In genomic region chr10:132355297-132355696, GRCh38 we compare ENCODE assay signal across 17 cellular contexts. TPM values are rescaled to one million over a fixed set of nuclear protein-coding genes. Genes with fewer than 3 reads are reported as not detected.
A peak's percentile ranks its signal among the peaks of the same experiment; 100 is the strongest.
DNase-seq lines count a peak whose midpoint lies in the region; ATAC-seq and TF ChIP-seq lines count a peak whose summit lies in the region.
"Had no signal": no experiment of that assay in that cellular context is flagged by ENCODE, and none has a peak within 500 bp of the region (broad histone marks: within the 10 kb centered on the region; RNA-seq: fewer than 3 reads in every experiment).

No MANE protein-coding gene starts in this region.

- H2AK5ac ChIP-seq in H9 (ENCODE audit: insufficient read length, low read length) (no peak overlapping the region), neuronal stem cell (ENCODE audit: low read depth, low read length) (peak overlapping the region; percentile 56)

- H3K4me3 ChIP-seq in neuronal stem cell (ENCODE audit: low read length in 2 of 2) (no peak overlapping the region), SJCRH30 (no peak overlapping the region), brain microvascular endothelial cell (ENCODE audit: low read depth, low read length) (no peak overlapping the region)

- DNase-seq in H9 (no peak), chondrocyte (ENCODE audit: low spot score) (peak; percentile 90), neuronal stem cell (ENCODE audit: low spot score) (no peak), SJCRH30 (no peak), brain microvascular endothelial cell (no peak)
- no peak for DNase-seq in stimulated activated naive B cell treated with anti-CD40 and anti-IgM and Interleukin-4, amounts not matched to agents 10 μg/mL and 1 μg/mL and 100 μg/mL, for 72 hours
- DNase-seq: C1 segment of cervical spinal cord; CD4-positive, alpha-beta memory T cell; COR-L47; DND-41; GDM1; HCEC 1CT; HFFc6 had no signal

- in situ Hi-C loops in brain microvascular endothelial cell (cut with HindIII; ENCODE audit: low pct_ligation_motif_present, low sequenced_read_pairs) = no loop called here

- H2BK20ac ChIP-seq in H9 (ENCODE audit: low read depth, low read length, poor library complexity, severe bottlenecking) = no peak overlapping the region

- H4K8ac ChIP-seq in H9 (replicated peaks; ENCODE audit: insufficient read length, low read depth, low read length) = no peak overlapping the region
- H4K8ac ChIP-seq in neuronal stem cell (ENCODE audit: low read depth, low read length) = no peak overlapping the region

- peaks cover 0 to 35% of the 10 kb centered on the region in 2 donors for H3K36me3 ChIP-seq in neuronal stem cell (replicated peaks in 1 of 2; ENCODE audit: control insufficient read depth in 2 of 2, insufficient read depth in 2 of 2, low read length in 2 of 2)
- no peaks in the 10 kb centered on the region for H3K36me3 ChIP-seq in SJCRH30
- no peaks in the 10 kb centered on the region for H3K36me3 ChIP-seq in brain microvascular endothelial cell (replicated peaks)

- no peaks in the 10 kb centered on the region for H3K23me2 ChIP-seq in H9 (ENCODE audit: insufficient read length, low read depth, low read length, poor library complexity, severe bottlenecking)

- H3K4me1 Mint-ChIP-seq in H9 (peaks cover 2 to 6% of the 10 kb centered on the region in 2 experiments; a peak in 2 of 4 replicates), chondrocyte (ENCODE audit: low read depth) (no peaks in the 10 kb centered on the region)
- peaks cover 5 to 9% of the 10 kb centered on the region in 2 donors for H3K4me1 Mint-ChIP-seq in stimulated activated naive B cell treated with anti-CD40 and anti-IgM and Interleukin-4, amounts not matched to agents 10 μg/mL and 1 μg/mL and 100 μg/mL, for 72 hours

- no CpG with 5 or more reads among the region's 17 CpGs for WGBS in H9 (ENCODE audit: extremely low coverage, insufficient read length, low lambda C conversion rate)
- no CpG with 5 or more reads among the region's 17 CpGs for WGBS in neuronal stem cell (ENCODE audit: extremely low coverage in 2 of 2, insufficient read length in 2 of 2, insufficient replicate concordance in 1 of 2), 2 donors

- H3K79me1 ChIP-seq in H9 (ENCODE audit: insufficient read depth, low read depth, low read length, poor library complexity, severe bottlenecking) (no peaks in the 10 kb centered on the region), neuronal stem cell (ENCODE audit: low read depth, low read length) (no peaks in the 10 kb centered on the region)

- H3K4me2 ChIP-seq in H9 (ENCODE audit: insufficient read depth, insufficient read length, low read length) (no peak overlapping the region), neuronal stem cell (ENCODE audit: insufficient read depth, low read length, poor library complexity, severe bottlenecking) (no peak overlapping the region)

- H2AFZ ChIP-seq in H9 (ENCODE audit: low read length) = no peak overlapping the region
- no peak overlapping the region for H2AFZ ChIP-seq in neuronal stem cell (ENCODE audit: low read length)

- TF ChIP-seq CTCF in H9 (conservative IDR thresholded peaks at IDR 0.05) (no peak), chondrocyte (IDR thresholded peaks at IDR 0.05) (no peak), brain microvascular endothelial cell (IDR thresholded peaks at IDR 0.05; ENCODE audit: low read depth, low read length, missing control alignments) (no peak)

- no peak overlapping the region for H2BK120ac ChIP-seq in H9 (ENCODE audit: low read depth, low read length, poor library complexity, severe bottlenecking)
- H2BK120ac ChIP-seq in neuronal stem cell (ENCODE audit: low read depth, low read length) = no peak overlapping the region

- ATAC-seq in stimulated activated naive B cell treated with anti-CD40 and anti-IgM and Interleukin-4, amounts not matched to agents 10 μg/mL and 1 μg/mL and 100 μg/mL, for 72 hours (replicated peaks) = no peak
- no peak for ATAC-seq in HG03457 (IDR thresholded peaks at IDR 0.05; ENCODE audit: unreplicated experiment)
- no peak for ATAC-seq in HG03460 (IDR thresholded peaks at IDR 0.05; ENCODE audit: unreplicated experiment)

- no peaks in the 10 kb centered on the region for H3K4me1 ChIP-seq in H9 (ENCODE audit: insufficient read depth, low read length)
- no peaks in the 10 kb centered on the region for H3K4me1 ChIP-seq in neuronal stem cell (ENCODE audit: control insufficient read depth in 2 of 2, insufficient read depth in 1 of 2, low read depth in 1 of 2, low read length in 2 of 2)
- H3K4me1 ChIP-seq in SJCRH30 = no peaks in the 10 kb centered on the region

- no peak overlapping the region for H3K4ac ChIP-seq in H9 (ENCODE audit: low read depth, low read length)
- no peak overlapping the region for H3K4ac ChIP-seq in neuronal stem cell (ENCODE audit: low read length)

- H3K36me3 Mint-ChIP-seq in H9 (ENCODE audit: insufficient read depth in 1 of 3, low read depth in 3 of 3) (peaks cover 0 to 4% (median 0%) of the 10 kb centered on the region in 3 experiments; a peak in 3 of 7 replicates), chondrocyte (ENCODE audit: low read depth) (peaks cover 4% of the 10 kb centered on the region)
- H3K36me3 Mint-ChIP-seq in stimulated activated naive B cell treated with anti-CD40 and anti-IgM and Interleukin-4, amounts not matched to agents 10 μg/mL and 1 μg/mL and 100 μg/mL, for 72 hours = peaks cover 13 to 18% of the 10 kb centered on the region in 2 donors

- no peak overlapping the region for H3T11ph ChIP-seq in H9 (ENCODE audit: low read length)

- H4K91ac ChIP-seq in H9 (ENCODE audit: insufficient read length, low read depth, low read length) (no peak overlapping the region), neuronal stem cell (ENCODE audit: low read depth, low read length, poor library complexity) (no peak overlapping the region)

- H3K4me3 Mint-ChIP-seq in H9 = no peak overlapping the region
- no peak overlapping the region for H3K4me3 Mint-ChIP-seq in chondrocyte (ENCODE audit: unreplicated experiment)
- no peak overlapping the region for H3K4me3 Mint-ChIP-seq in stimulated activated naive B cell treated with anti-CD40 and anti-IgM and Interleukin-4, amounts not matched to agents 10 μg/mL and 1 μg/mL and 100 μg/mL, for 72 hours
- H3K4me3 Mint-ChIP-seq: B cell; CD4-positive, alpha-beta memory T cell; HFFc6 had no signal

- H3K27me3 ChIP-seq in H9 (ENCODE audit: insufficient read depth, low read length) = no peaks in the 10 kb centered on the region
- no peaks in the 10 kb centered on the region for H3K27me3 ChIP-seq in neuronal stem cell (ENCODE audit: control insufficient read depth in 3 of 3, insufficient read depth in 3 of 3, low read depth in 1 of 3, low read length in 3 of 3)
- no peaks in the 10 kb centered on the region for H3K27me3 ChIP-seq in SJCRH30
- H3K27me3 ChIP-seq in brain microvascular endothelial cell (replicated peaks) = no peaks in the 10 kb centered on the region

- no peaks in the 10 kb centered on the region for H3K79me2 ChIP-seq in H9 (ENCODE audit: insufficient read depth, low read length)

- no peak overlapping the region for H2BK12ac ChIP-seq in H9 (ENCODE audit: insufficient read length, low read depth, low read length)
- no peak overlapping the region for H2BK12ac ChIP-seq in neuronal stem cell (ENCODE audit: low read length)

- no peak overlapping the region for H3K14ac ChIP-seq in H9 (ENCODE audit: insufficient read depth, low read length)
- peak overlapping the region; percentile 21 for H3K14ac ChIP-seq in neuronal stem cell (ENCODE audit: low read length)

- H2BK15ac ChIP-seq in H9 (ENCODE audit: low read depth, low read length) (no peak overlapping the region), neuronal stem cell (ENCODE audit: low read length) (no peak overlapping the region)

- H3K9me3 ChIP-seq in H9 (ENCODE audit: control insufficient read depth, low read depth, low read length) = no peaks in the 10 kb centered on the region
- no peaks in the 10 kb centered on the region for H3K9me3 ChIP-seq in neuronal stem cell (replicated peaks in 1 of 2; ENCODE audit: control insufficient read depth in 2 of 2, insufficient read depth in 1 of 2, low read depth in 1 of 2, low read length in 2 of 2)
- H3K9me3 ChIP-seq in SJCRH30 (replicated peaks) = no peaks in the 10 kb centered on the region

- H4K20me1 ChIP-seq in H9 (ENCODE audit: control insufficient read depth, insufficient read depth, insufficient read length) = no peaks in the 10 kb centered on the region

- H3K27ac ChIP-seq in H9 (ENCODE audit: insufficient read length, low read depth, low read length) (no peak overlapping the region), neuronal stem cell (replicated peaks; ENCODE audit: low read length) (no peak overlapping the region), SJCRH30 (no peak overlapping the region), brain microvascular endothelial cell (no peak overlapping the region)

- H2BK5ac ChIP-seq in H9 (ENCODE audit: insufficient read length, low read length) = no peak overlapping the region
- no peak overlapping the region for H2BK5ac ChIP-seq in neuronal stem cell (ENCODE audit: low read length)

- no peak overlapping the region for H4K5ac ChIP-seq in H9 (ENCODE audit: insufficient read length, low read depth, low read length)

- H3K27me3 Mint-ChIP-seq in H9 (ENCODE audit: low read depth) (peaks cover 5% of the 10 kb centered on the region), chondrocyte (ENCODE audit: low read depth) (no peaks in the 10 kb centered on the region)
- no peaks in the 10 kb centered on the region for H3K27me3 Mint-ChIP-seq in stimulated activated naive B cell treated with anti-CD40 and anti-IgM and Interleukin-4, amounts not matched to agents 10 μg/mL and 1 μg/mL and 100 μg/mL, for 72 hours
- H3K27me3 Mint-ChIP-seq: B cell; CD4-positive, alpha-beta memory T cell; IgD-negative memory B cell had no signal

- H3K23ac ChIP-seq in H9 (ENCODE audit: insufficient read length, low read depth, low read length) = no peak overlapping the region
- H3K23ac ChIP-seq in neuronal stem cell (ENCODE audit: low read depth, low read length, poor library complexity) = no peak overlapping the region

- H3K27ac Mint-ChIP-seq in H9 (peak overlapping the region in 2 of 3 experiments; percentile 16 to 80; a peak in 1 of 7 replicates), chondrocyte (ENCODE audit: unreplicated experiment) (no peak overlapping the region)
- H3K27ac Mint-ChIP-seq in stimulated activated naive B cell treated with anti-CD40 and anti-IgM and Interleukin-4, amounts not matched to agents 10 μg/mL and 1 μg/mL and 100 μg/mL, for 72 hours = peak overlapping the region; percentile 9
- H3K27ac Mint-ChIP-seq: B cell, HFFc6, IgD-negative memory B cell had no signal

- H3K18ac ChIP-seq in H9 (ENCODE audit: insufficient read length, low read depth, low read length) = no peak overlapping the region
- H3K18ac ChIP-seq in neuronal stem cell (ENCODE audit: low read length) = no peak overlapping the region

- no peak overlapping the region for H3K56ac ChIP-seq in H9 (ENCODE audit: insufficient read length, low read depth, low read length)

- H3K9me3 Mint-ChIP-seq in H9 = peaks cover 3 to 7% of the 10 kb centered on the region in 2 experiments; a peak in 4 of 5 replicates
- no peaks in the 10 kb centered on the region for H3K9me3 Mint-ChIP-seq in chondrocyte (ENCODE audit: low read depth)
- peaks cover 0 to 2% of the 10 kb centered on the region in 2 donors for H3K9me3 Mint-ChIP-seq in stimulated activated naive B cell treated with anti-CD40 and anti-IgM and Interleukin-4, amounts not matched to agents 10 μg/mL and 1 μg/mL and 100 μg/mL, for 72 hours
- H3K9me3 Mint-ChIP-seq: CD4-positive, alpha-beta memory T cell; HFFc6; IgD-negative memory B cell had no signal

- no peak overlapping the region for H3K9ac ChIP-seq in H9 (ENCODE audit: extremely low read depth, insufficient read length, low read length)
- H3K9ac ChIP-seq in neuronal stem cell (ENCODE audit: low read depth, low read length, poor library complexity) = no peak overlapping the region

RNA-seq across cellular contexts. Expression of gene LRRC27, which starts 23.3 kb away (rescaled TPM):
- total RNA-seq in H9 (2021) (1.9 and 2.7 TPM in 2 replicates), chondrocyte (10.2 to 14.4 TPM (median 13.2 TPM) in 3 replicates)
- polyA plus RNA-seq in neuronal stem cell (2013, experiment 1 of 2) = 12.6 TPM
- polyA plus RNA-seq in neuronal stem cell (2013, experiment 2 of 2) = 11.2 TPM
- 1.8 and 2.8 TPM in 2 replicates for total RNA-seq in SJCRH30 (2014; rRNA removed; shearing (Covaris generic))

RNA-seq across cellular contexts. Expression of gene PWWP2B, which starts 41.7 kb away (rescaled TPM):
- total RNA-seq in H9 (2021) (9.5 and 10.0 TPM in 2 replicates), chondrocyte (9.9 to 13.9 TPM (median 13.2 TPM) in 3 replicates)
- polyA plus RNA-seq in neuronal stem cell (2013, experiment 1 of 2) = 2.1 TPM
- 2.0 TPM for polyA plus RNA-seq in neuronal stem cell (2013, experiment 2 of 2)
- 0.57 and 0.66 TPM in 2 replicates for total RNA-seq in SJCRH30 (2014; rRNA removed; shearing (Covaris generic))

RNA-seq across cellular contexts. Expression of gene STK32C, which starts 47.5 kb away (rescaled TPM):
- total RNA-seq in H9 (2021) (11.3 and 13.1 TPM in 2 replicates), chondrocyte (15.8 to 17.9 TPM (median 17.2 TPM) in 3 replicates)
- 20.6 TPM for polyA plus RNA-seq in neuronal stem cell (2013, experiment 1 of 2)
- polyA plus RNA-seq in neuronal stem cell (2013, experiment 2 of 2) = 21.2 TPM
- total RNA-seq in SJCRH30 (2014; rRNA removed; shearing (Covaris generic)) = 2.8 and 4.2 TPM in 2 replicates
